14 cellular contexts compared by ENCODE assay signal in the genomic region with DNA sequence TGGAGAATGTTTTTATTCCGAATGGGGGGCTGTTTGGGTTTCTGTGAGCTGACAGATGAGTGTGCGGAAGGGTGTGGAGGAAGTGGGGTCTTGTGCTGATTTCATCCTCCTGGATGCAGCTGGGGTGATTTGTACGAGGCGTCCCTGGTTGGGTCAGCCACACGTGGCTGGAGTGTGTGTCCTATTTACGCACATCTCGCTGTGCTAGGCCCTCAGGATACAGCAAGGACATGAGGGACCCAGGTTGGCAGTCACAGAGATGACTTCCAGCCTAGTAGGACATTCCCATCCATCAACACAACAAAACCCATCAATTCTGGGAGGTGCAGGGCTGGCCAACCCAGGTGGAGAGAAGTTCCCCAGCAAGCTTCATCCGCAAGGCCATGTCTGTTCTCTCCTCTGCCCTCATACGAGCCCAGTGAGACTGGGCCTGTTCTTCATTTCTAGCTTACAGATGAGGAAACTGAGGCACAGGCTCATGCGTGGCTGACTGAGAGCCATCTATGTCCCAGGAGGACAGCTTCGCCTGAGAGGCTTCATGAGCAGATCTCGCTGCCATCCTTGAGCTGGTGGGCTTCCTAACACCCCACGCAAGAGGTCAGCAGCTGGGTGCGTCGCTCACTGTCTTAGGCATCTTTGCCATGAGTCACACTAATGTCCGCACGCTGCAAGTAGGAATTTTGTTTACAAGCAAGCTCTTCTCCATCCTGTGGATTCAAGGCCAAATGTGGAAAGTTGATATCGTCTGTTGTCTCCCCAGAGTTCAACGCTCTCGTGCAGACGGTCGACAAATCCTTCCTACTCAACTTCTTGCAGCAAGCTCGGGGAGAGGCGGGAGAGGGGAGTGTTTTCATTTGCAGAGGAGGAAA. TPM values are rescaled to one million over a fixed set of nuclear protein-coding genes. Genes with fewer than 3 reads are reported as not detected.
DNase-seq lines count a peak whose midpoint lies in the region; ATAC-seq and TF ChIP-seq lines count a peak whose summit lies in the region.
"Had no signal": no experiment of that assay in that cellular context is flagged by ENCODE, and none has a peak within 500 bp of the region (broad histone marks: within the 10 kb centered on the region; RNA-seq: fewer than 3 reads in every experiment).

No MANE protein-coding gene starts in this region.

- H3K36me3 Mint-ChIP-seq in CD14-positive monocyte (peaks cover 40 to 50% of the 10 kb centered on the region in 2 donors), HFFc6 (ENCODE audit: low read depth) (no peaks in the 10 kb centered on the region)

- H3K27me3 Mint-ChIP-seq in CD14-positive monocyte (ENCODE audit: low read depth in 3 of 3): peaks cover 0 to 5% (median 1%) of the 10 kb centered on the region in 3 donors
- H3K27me3 Mint-ChIP-seq in HFFc6 (ENCODE audit: insufficient read depth): peaks cover 72% of the 10 kb centered on the region

- H3K27ac Mint-ChIP-seq in CD14-positive monocyte: peak overlapping the region; percentile 44 to 92 (median 82)
- no peak overlapping the region for H3K27ac Mint-ChIP-seq in HFFc6
- H3K27ac Mint-ChIP-seq: CD4-positive, CD25-positive, alpha-beta regulatory T cell had no signal

- H3K4me1 Mint-ChIP-seq in CD14-positive monocyte (peaks cover 46% of the 10 kb centered on the region), HFFc6 (ENCODE audit: low read depth) (peaks cover 17% of the 10 kb centered on the region)
- H3K4me1 Mint-ChIP-seq: CD4-positive, CD25-positive, alpha-beta regulatory T cell had no signal

- no peaks in the 10 kb centered on the region for H3K4me1 ChIP-seq in mucosa of descending colon (ENCODE audit: low read depth)

- intact Hi-C loops in CD14-positive monocyte (cut with micrococcal nuclease): no loop called here
- intact Hi-C loops in mucosa of descending colon (cut with DNase I, micrococcal nuclease): no loop called here

- H3K4me3 ChIP-seq in cardiac fibroblast (replicated peaks in 1 of 2; ENCODE audit: low read depth in 2 of 2, low read length in 2 of 2) (no peak overlapping the region), mucosa of descending colon (no peak overlapping the region)

- CTCF ChIA-PET in GM10248 (lab: Yijun Ruan, JAX): interaction anchor here (0.5 to 1.8 kb wide), 4 partner anchors 13 to 264 kb away, joined by 3 to 4 read pairs (median 3); no protein-coding TSS in a partner anchor

- no peaks in the 10 kb centered on the region for H3K9me3 ChIP-seq in mucosa of descending colon

- TF ChIP-seq CTCF in CD14-positive monocyte (IDR thresholded peaks at IDR 0.05) (no peak), HFFc6 (IDR thresholded peaks at IDR 0.05) (no peak), cardiac fibroblast (IDR thresholded peaks at IDR 0.05; ENCODE audit: low read depth, low read length) (no peak), mucosa of descending colon (IDR thresholded peaks at IDR 0.05) (no peak), GM10248 (IDR thresholded peaks at IDR 0.05; ENCODE audit: control extremely low read depth, extremely low read depth, low read depth, missing control alignments) (no peak)

- DNase-seq in CD14-positive monocyte (ENCODE audit: low spot score) (no peak), HFFc6 (peak; percentile 23), cardiac fibroblast (ENCODE audit: low read depth in 2 of 2) (peak; percentile 27 to 37), mucosa of descending colon (peak in 1 of 3 donors; percentile 48), GM10248 (ENCODE audit: extremely low spot score) (no peak), mesenteric fat pad (ENCODE audit: low spot score) (no peak), putamen (ENCODE audit: low spot score) (no peak), COLO668 (lab: John Stamatoyannopoulos, UW; ENCODE audit: unreplicated experiment) (no peak)
- DNase-seq: CD4-positive, CD25-positive, alpha-beta regulatory T cell; GF-D8; NCI-H1436 treated with DMSO at 0.1 percent for 48 hours; NCI-H69; retina; stimulated activated CD4-positive, alpha-beta T cell treated with anti-CD3 and anti-CD28 coated beads, Interleukin-4, amount 100 ng/mL, for 4 hours had no signal

- peak; percentile 21 for ATAC-seq in mucosa of descending colon

- POLR2A ChIA-PET in GM10248 (lab: Yijun Ruan, JAX): no interaction called here

- peaks cover 0 to 5% (median 0%) of the 10 kb centered on the region in 7 donors for H3K9me3 Mint-ChIP-seq in CD14-positive monocyte
- H3K9me3 Mint-ChIP-seq in HFFc6: no peaks in the 10 kb centered on the region

- H3K36me3 ChIP-seq in mucosa of descending colon (ENCODE audit: low read depth): no peaks in the 10 kb centered on the region

- no peak overlapping the region for H3K4me3 Mint-ChIP-seq in CD14-positive monocyte
- H3K4me3 Mint-ChIP-seq in HFFc6: peak overlapping the region; percentile 46; the same call in 1 of the 2 replicates
- H3K4me3 Mint-ChIP-seq: CD4-positive, CD25-positive, alpha-beta regulatory T cell had no signal

RNA-seq across cellular contexts. Expression of gene IRF8, which starts 24.4 kb away (rescaled TPM):
- 100 to 1,000 TPM; 157 to 187 TPM for polyA plus RNA-seq in CD14-positive monocyte
- not detected for total RNA-seq in HFFc6 (2021; fragmentation: NEBNext Ultra II Directional; extraction: Animal tissue kit (Norgen Biotek cat#: 25700))
- total RNA-seq in mucosa of descending colon (10 to 100 TPM; 28.8 to 55.8 (median 36.5) TPM), mesenteric fat pad (112 TPM)

Comparison
In these comparisons a context has a peak if more than half of its experiments do, and no peak if none do; other contexts are left out.
1. DNase-seq: peak in HFFc6 (single experiment) and cardiac fibroblast (2 of 2); none in CD14-positive monocyte (single experiment), GM10248 (single experiment), mesenteric fat pad (single experiment), putamen (single experiment) and COLO668 (single experiment).
2. RNA of gene IRF8, which starts 24.4 kb away (total RNA-seq): 112 TPM in mesenteric fat pad (single experiment) and 28.8 to 55.8 TPM in mucosa of descending colon; not detected in HFFc6; every median in the first group is over 10 times any median in the second.